Comparison of ENCODE assay signal across 14 cellular contexts in the genomic region with DNA sequence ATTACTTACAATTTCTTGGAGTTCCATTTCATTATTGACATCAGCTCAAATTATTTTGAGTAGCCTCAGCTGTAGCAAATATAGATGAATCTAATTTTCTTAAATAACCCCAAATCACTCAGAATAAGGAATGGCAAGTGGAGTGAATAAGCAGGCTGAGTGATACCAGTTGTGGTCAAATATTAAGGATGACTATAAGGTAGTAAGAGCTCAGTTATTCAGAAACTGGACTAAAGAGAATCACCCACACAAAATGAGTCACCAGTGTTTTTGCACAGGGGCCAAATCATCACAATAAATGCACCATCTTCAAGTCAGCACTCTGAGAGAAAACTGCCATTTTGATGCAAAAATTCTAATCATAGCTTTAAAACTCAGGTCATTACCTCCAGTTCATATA.
DNase-seq lines count a peak whose midpoint lies in the region; TF ChIP-seq lines count a peak whose summit lies in the region.
"Had no signal": no experiment of that assay in that cellular context is flagged by ENCODE, and none has a peak within 500 bp of the region (broad histone marks: within the 10 kb centered on the region; RNA-seq: fewer than 3 reads in every experiment).

No MANE protein-coding gene starts in this region.

- in situ Hi-C loops in astrocyte of the spinal cord (cut with HindIII; ENCODE audit: low sequenced_read_pairs), result no loop called here

- H3K27me3 Mint-ChIP-seq in osteocyte (ENCODE audit: unreplicated experiment), result no peaks in the 10 kb centered on the region
- H3K27me3 Mint-ChIP-seq in CD14-positive monocyte (ENCODE audit: low read depth in 3 of 3), result peaks cover 0 to 1% (median 0%) of the 10 kb centered on the region in 3 donors

- H3K36me3 Mint-ChIP-seq in osteocyte (ENCODE audit: unreplicated experiment), result no peaks in the 10 kb centered on the region
- no peaks in the 10 kb centered on the region for H3K36me3 Mint-ChIP-seq in CD14-positive monocyte

- TF ChIP-seq CTCF in AG09309 (IDR thresholded peaks at IDR 0.05; ENCODE audit: control insufficient read depth, insufficient read depth, low read depth, low read length, missing control alignments) (no peak), astrocyte of the spinal cord (IDR thresholded peaks at IDR 0.05; ENCODE audit: low read depth, low read length) (no peak), kidney epithelial cell (IDR thresholded peaks at IDR 0.05; ENCODE audit: insufficient read depth, low read length, poor library complexity, severe bottlenecking) (no peak), osteocyte (IDR thresholded peaks at IDR 0.05) (no peak), CD14-positive monocyte (IDR thresholded peaks at IDR 0.05) (no peak)

- peak; percentile 84 for DNase-seq in AG09309 (ENCODE audit: low read depth)
- DNase-seq in HS-5 (ENCODE audit: low read depth), result peak; percentile 99
- DNase-seq in astrocyte of the spinal cord (ENCODE audit: low read depth, low spot score), result peak; percentile 94
- peak; percentile 76 for DNase-seq in kidney epithelial cell (ENCODE audit: low read depth)
- no peak for DNase-seq in T-helper 2 cell
- no peak for DNase-seq in osteocyte (ENCODE audit: extremely low spot score, unreplicated experiment)
- DNase-seq in foreskin melanocyte, result no peak
- DNase-seq in CD14-positive monocyte (ENCODE audit: low spot score), result no peak
- DNase-seq: activated CD4-positive, CD25-positive, alpha-beta regulatory T cell; activated T-cell treated with anti-CD3 and anti-CD28 coated beads, Interleukin-2, amount 50 U/mL, for 72 hours; psoas muscle; SIG-M5 had no signal

- intact Hi-C loops in CD14-positive monocyte (cut with micrococcal nuclease), result no loop called here

- H3K27ac Mint-ChIP-seq in osteocyte (ENCODE audit: unreplicated experiment) (no peak overlapping the region), CD14-positive monocyte (no peak overlapping the region)
- H3K27ac Mint-ChIP-seq: activated T-cell treated with anti-CD3 and anti-CD28 coated beads, Interleukin-2, amount 50 U/mL, for 72 hours had no signal

- H3K4me1 Mint-ChIP-seq in osteocyte (ENCODE audit: unreplicated experiment) (peaks cover 24% of the 10 kb centered on the region), CD14-positive monocyte (peaks cover 2% of the 10 kb centered on the region)

- H3K9me3 Mint-ChIP-seq in osteocyte (ENCODE audit: unreplicated experiment) (peaks cover 12% of the 10 kb centered on the region), CD14-positive monocyte (peaks cover 0 to 6% (median 1%) of the 10 kb centered on the region in 7 donors)
- H3K9me3 Mint-ChIP-seq: activated T-cell treated with anti-CD3 and anti-CD28 coated beads, Interleukin-2, amount 50 U/mL, for 72 hours had no signal

- no peaks in the 10 kb centered on the region for H3K36me3 ChIP-seq in kidney epithelial cell (ENCODE audit: control insufficient read depth, insufficient read depth, low read length)
- H3K36me3 ChIP-seq: thoracic aorta had no signal

- no peak overlapping the region for H3K4me3 ChIP-seq in AG09309 (ENCODE audit: control insufficient read depth, low read depth, low read length)
- no peak overlapping the region for H3K4me3 ChIP-seq in astrocyte of the spinal cord (ENCODE audit: low read depth, low read length)
- no peak overlapping the region for H3K4me3 ChIP-seq in kidney epithelial cell (ENCODE audit: low read depth, low read length)
- H3K4me3 ChIP-seq: lung, psoas muscle, thoracic aorta had no signal

- H3K4me3 Mint-ChIP-seq in osteocyte (ENCODE audit: unreplicated experiment) (no peak overlapping the region), CD14-positive monocyte (no peak overlapping the region)
- H3K4me3 Mint-ChIP-seq: activated T-cell treated with anti-CD3 and anti-CD28 coated beads, Interleukin-2, amount 50 U/mL, for 72 hours had no signal

- no peaks in the 10 kb centered on the region for H3K27me3 ChIP-seq in kidney epithelial cell (ENCODE audit: control insufficient read depth, insufficient read depth, low read length)

Comparison
In these comparisons a context has a peak if more than half of its experiments do, and no peak if none do; other contexts are left out.
1. DNase-seq: peak in AG09309 (single experiment), HS-5 (single experiment), astrocyte of the spinal cord (single experiment) and kidney epithelial cell (single experiment); none in T-helper 2 cell (0 of 5), osteocyte (single experiment), foreskin melanocyte (single experiment) and CD14-positive monocyte (single experiment).